ENCODE assay signal across 23 cellular contexts in the genomic region with DNA sequence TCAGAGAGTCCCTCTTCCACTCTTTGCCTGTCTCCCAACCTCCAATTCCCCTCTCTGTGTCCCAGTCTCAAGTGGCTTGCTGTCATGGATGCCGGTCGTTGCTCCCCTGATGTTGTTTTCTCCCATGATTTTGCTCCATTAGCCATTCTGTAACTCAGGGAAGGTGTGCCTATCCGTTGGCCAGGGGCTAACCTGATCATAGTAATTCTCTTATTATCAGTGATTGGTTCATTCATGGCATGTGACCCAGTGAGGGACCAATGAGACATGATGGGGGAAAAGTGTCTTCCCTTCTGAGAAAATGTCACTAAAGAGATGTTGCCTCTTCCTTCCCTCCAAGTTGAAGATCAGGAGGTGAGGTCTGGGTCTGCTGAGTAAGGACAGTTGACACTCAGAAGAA.
A peak's percentile ranks its signal among the peaks of the same experiment; 100 is the strongest.
DNase-seq lines count a peak whose midpoint lies in the region; ATAC-seq and TF ChIP-seq lines count a peak whose summit lies in the region.
"Had no signal": no experiment of that assay in that cellular context is flagged by ENCODE, and none has a peak within 500 bp of the region (broad histone marks: within the 10 kb centered on the region; RNA-seq: fewer than 3 reads in every experiment).

No MANE protein-coding gene starts in this region.

- H3K36me3 Mint-ChIP-seq in T-helper 17 cell (ENCODE audit: low read depth): peaks cover 2% of the 10 kb centered on the region
- no peaks in the 10 kb centered on the region for H3K36me3 Mint-ChIP-seq in neural crest cell (ENCODE audit: low read depth)
- H3K36me3 Mint-ChIP-seq: CD14-positive monocyte; CD8-positive, alpha-beta memory T cell had no signal

- no peak for ATAC-seq in T-helper 17 cell
- ATAC-seq in HG02938 (IDR thresholded peaks at IDR 0.05; ENCODE audit: unreplicated experiment): no peak
- ATAC-seq: GM12878 had no signal

- H3K27me3 Mint-ChIP-seq in T-helper 17 cell (no peaks in the 10 kb centered on the region), neural crest cell (ENCODE audit: low read depth) (no peaks in the 10 kb centered on the region)
- H3K27me3 Mint-ChIP-seq: CD4-positive, alpha-beta memory T cell; CD4-positive, CD25-positive, alpha-beta regulatory T cell; CD8-positive, alpha-beta memory T cell had no signal

- no peaks in the 10 kb centered on the region for H3K9me3 ChIP-seq in T-helper 17 cell (ENCODE audit: control insufficient read depth, low read length, poor library complexity, severe bottlenecking)
- H3K9me3 ChIP-seq: BE2C, BLaER1 had no signal

- no peak overlapping the region for H3K4me3 Mint-ChIP-seq in T-helper 17 cell
- H3K4me3 Mint-ChIP-seq in neural crest cell: no peak overlapping the region
- H3K4me3 Mint-ChIP-seq: CD14-positive monocyte; CD4-positive, alpha-beta memory T cell; CD4-positive, CD25-positive, alpha-beta regulatory T cell; CD8-positive, alpha-beta memory T cell had no signal

- H3K27ac Mint-ChIP-seq in T-helper 17 cell (peak overlapping the region; percentile 42), neural crest cell (ENCODE audit: unreplicated experiment) (peak overlapping the region; percentile 85)

- no peak for TF ChIP-seq RAD21 in Ishikawa (IDR thresholded peaks at IDR 0.05; ENCODE audit: low read depth)

- no peak for TF ChIP-seq EP300 in Ishikawa (IDR thresholded peaks at IDR 0.05; ENCODE audit: borderline replicate concordance)

- no peak for TF ChIP-seq CTCF in neural crest cell (conservative IDR thresholded peaks at IDR 0.05)

- DNase-seq in T-helper 17 cell (no peak), neural crest cell (ENCODE audit: low read depth, low spot score) (no peak), NCI-H345 treated with DMSO at 0.1 percent for 48 hours (lab: John Stamatoyannopoulos, UW; ENCODE audit: unreplicated experiment) (no peak)
- DNase-seq: 8988T; ACHN; BE2C; C1 segment of cervical spinal cord; CD4-positive, alpha-beta memory T cell; CD4-positive, CD25-positive, alpha-beta regulatory T cell; CD8-positive, alpha-beta memory T cell; COR-L47; DMS 273 treated with DMSO at 0.1 percent for 48 hours; DMS153; DMS53; DMS79; DND-41; EL; GDM1 had no signal

- H3K4me1 Mint-ChIP-seq in T-helper 17 cell (peaks cover 15% of the 10 kb centered on the region), neural crest cell (peaks cover 2% of the 10 kb centered on the region)
- H3K4me1 Mint-ChIP-seq: CD14-positive monocyte had no signal

- no peaks in the 10 kb centered on the region for H3K9me3 Mint-ChIP-seq in neural crest cell
- H3K9me3 Mint-ChIP-seq: CD14-positive monocyte; CD4-positive, CD25-positive, alpha-beta regulatory T cell; CD8-positive, alpha-beta memory T cell had no signal

TF ChIP-seq in Ishikawa, 13 proteins besides CTCF, POLR2A, EP300 and RAD21:
- TF ChIP-seq, protein P1, sequence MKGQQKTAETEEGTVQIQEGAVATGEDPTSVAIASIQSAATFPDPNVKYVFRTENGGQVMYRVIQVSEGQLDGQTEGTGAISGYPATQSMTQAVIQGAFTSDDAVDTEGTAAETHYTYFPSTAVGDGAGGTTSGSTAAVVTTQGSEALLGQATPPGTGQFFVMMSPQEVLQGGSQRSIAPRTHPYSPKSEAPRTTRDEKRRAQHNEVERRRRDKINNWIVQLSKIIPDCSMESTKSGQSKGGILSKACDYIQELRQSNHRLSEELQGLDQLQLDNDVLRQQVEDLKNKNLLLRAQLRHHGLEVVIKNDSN (IDR thresholded peaks at IDR 0.05): peak; percentile 24; the same call in 1 of the 2 replicates
- TF ChIP-seq CREB1 (IDR thresholded peaks at IDR 0.05; ENCODE audit: low read depth): no peak
TF ChIP-seq in Ishikawa: peak in this region for 1.
